Comparison of ENCODE assay signal across 34 cellular contexts in the genomic region with DNA sequence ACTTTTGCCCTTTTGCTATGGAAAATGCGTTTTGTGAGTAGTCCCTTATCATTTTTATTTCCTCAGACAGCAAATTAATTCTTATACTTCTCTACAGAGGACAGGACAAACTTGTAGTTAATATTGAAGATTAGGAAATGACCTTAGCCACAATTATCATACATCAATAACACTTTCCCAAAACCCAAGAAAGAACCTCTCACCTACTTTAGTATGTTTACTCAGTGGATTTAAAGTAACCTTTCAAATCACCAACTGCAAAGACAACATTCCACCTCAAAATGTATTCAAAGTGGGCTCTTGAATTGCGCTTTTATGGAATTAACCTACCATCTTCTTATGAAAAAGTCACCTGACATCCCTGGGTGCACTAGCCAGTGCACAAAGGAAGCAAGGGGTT.
"Had no signal": no experiment of that assay in that cellular context is flagged by ENCODE, and none has a peak within 500 bp of the region (broad histone marks: within the 10 kb centered on the region; RNA-seq: fewer than 3 reads in every experiment).

No MANE protein-coding gene starts in this region.

- H3K36me3 ChIP-seq: MG63 had no signal

- H3K4me2 ChIP-seq: KMS-11 had no signal

- H3K27ac ChIP-seq: KMS-11 had no signal

- H3K9ac ChIP-seq: KMS-11 had no signal

- H3K9me3 ChIP-seq: MG63 had no signal

- H3K4me3 ChIP-seq: MG63 had no signal

- H3K27me3 ChIP-seq: MG63 had no signal

- DNase-seq: Karpas-422, Kasumi-1, KG1, MG63, MM.1S, MV-4-11, NCI-H1048, NCI-H1092, NCI-H1092 treated with DMSO at 0.1 percent for 48 hours, NCI-H1105, NCI-H1105 treated with DMSO at 0.1 percent for 48 hours, NCI-H1417, NCI-H1417 treated with DMSO at 0.1 percent for 48 hours, NCI-H1436, NCI-H1436 treated with DMSO at 0.1 percent for 48 hours, NCI-H146, NCI-H1694, NCI-H1694 treated with DMSO at 0.1 percent for 48 hours, NCI-H187, NCI-H187 treated with DMSO at 0.1 percent for 48 hours, NCI-H1930, NCI-H2029, NCI-H2029 treated with DMSO at 0.1 percent for 48 hours, NCI-H2081, NCI-H2107, NCI-H2171, NCI-H2171 treated with DMSO at 0.1 percent for 48 hours, NCI-H2227 treated with DMSO at 0.1 percent for 48 hours, NCI-H226, NCI-H345, NCI-H446, NCI-H446 treated with DMSO at 0.1 percent for 48 hours, NCI-H510A had no signal
